ENCODE assay signal across 8 cellular contexts in genomic region chr1:158203693-158204457, GRCh38. TPM values are rescaled to one million over a fixed set of nuclear protein-coding genes. Genes with fewer than 3 reads are reported as not detected.
DNase-seq lines count a peak whose midpoint lies in the region; ATAC-seq and TF ChIP-seq lines count a peak whose summit lies in the region.

No MANE protein-coding gene starts in this region.

- DNase-seq in Ammon's horn (ENCODE audit: low spot score) (peak; percentile 86), GM10266 (ENCODE audit: extremely low spot score) (peak; percentile 31), RPMI7951 (ENCODE audit: low read depth) (peak; percentile 60), dorsolateral prefrontal cortex (no peak), mucosa of gallbladder (ENCODE audit: low spot score) (peak; percentile 39)
- no peak for DNase-seq in stimulated activated CD4-positive, alpha-beta T cell treated with anti-CD3 and anti-CD28 coated beads, Interleukin-1b, Interleukin-23, amount 100 ng/mL, for 48 hours

- H3K9me3 ChIP-seq in HUES48 (ENCODE audit: control insufficient read depth, insufficient read depth, low read length), result no peaks in the 10 kb centered on the region

- H3K36me3 ChIP-seq in HUES48 (ENCODE audit: control insufficient read depth, insufficient read depth, low read length), result no peaks in the 10 kb centered on the region

- no peak overlapping the region for H3K9ac ChIP-seq in HUES48 (ENCODE audit: low read depth, low read length)

- H3K4me3 ChIP-seq in HUES48 (ENCODE audit: low read depth, low read length) (peak overlapping the region; percentile 37; the same call in 1 of the 2 replicates), dorsolateral prefrontal cortex (peak overlapping the region in 1 of 59 donors; percentile 4)

- TF ChIP-seq CTCF in GM10266 (IDR thresholded peaks at IDR 0.05; ENCODE audit: control insufficient read depth, insufficient read depth, low read depth, missing control alignments) (peak; percentile 79), dorsolateral prefrontal cortex (IDR thresholded peaks at IDR 0.05 in 54 of 56, conservative IDR thresholded peaks at IDR 0.05 in 2 of 56; ENCODE audit: low read depth in 1 of 56, partially characterized antibody in 56 of 56) (peak; percentile 79 to 97 (median 90))

- H3K27me3 ChIP-seq in HUES48 (ENCODE audit: control insufficient read depth, insufficient read depth, low read length) (no peaks in the 10 kb centered on the region), dorsolateral prefrontal cortex (peaks cover 0 to 12% (median 0%) of the 10 kb centered on the region in 45 donors)

- intact Hi-C loops in dorsolateral prefrontal cortex (cut with DNase I), result loop anchor here (2.0 to 10.0 kb wide), 6 partner anchors 291 to 871 kb away; partner anchors contain the start of gene AIM2 (in 1 of the 2)

- H3K27ac ChIP-seq in HUES48 (ENCODE audit: low read depth, low read length) (no peak overlapping the region), dorsolateral prefrontal cortex (no peak overlapping the region)

- no peak for ATAC-seq in GM21717 (IDR thresholded peaks at IDR 0.05; ENCODE audit: unreplicated experiment)

- H3K4me1 ChIP-seq in HUES48 (ENCODE audit: control insufficient read depth, insufficient read depth, low read length), result peaks cover 12% of the 10 kb centered on the region

RNA-seq across cellular contexts. Expression of gene CD1D, which starts 23.2 kb away (rescaled TPM):
- 0.36 and 1.3 TPM in 2 replicates for total RNA-seq in RPMI7951 (2014; rRNA removed; shearing (Covaris generic))
- total RNA-seq in dorsolateral prefrontal cortex (1 to 10 TPM in 2 of 120 experiments, under 1 TPM in 76, not detected in 42; 0.14 to 1.2 (median 0.35) TPM), mucosa of gallbladder (7.2 TPM)

RNA-seq across cellular contexts. Expression of gene CD1A, which starts 50.3 kb away (rescaled TPM):
- total RNA-seq in RPMI7951 (2014; rRNA removed; shearing (Covaris generic)), result not detected in 2 replicates
- total RNA-seq in dorsolateral prefrontal cortex (not detected), mucosa of gallbladder (0.09 TPM)

Comparison
In these comparisons a context has a peak if more than half of its experiments do, and no peak if none do; other contexts are left out.
1. DNase-seq: peak in Ammon's horn (single experiment), GM10266 (single experiment), RPMI7951 (single experiment) and mucosa of gallbladder (single experiment); none in dorsolateral prefrontal cortex (0 of 10) and stimulated activated CD4-positive, alpha-beta T cell treated with anti-CD3 and anti-CD28 coated beads, Interleukin-1b, Interleukin-23, amount 100 ng/mL, for 48 hours (single experiment).